2 cellular contexts compared by ENCODE assay signal in the genomic region with DNA sequence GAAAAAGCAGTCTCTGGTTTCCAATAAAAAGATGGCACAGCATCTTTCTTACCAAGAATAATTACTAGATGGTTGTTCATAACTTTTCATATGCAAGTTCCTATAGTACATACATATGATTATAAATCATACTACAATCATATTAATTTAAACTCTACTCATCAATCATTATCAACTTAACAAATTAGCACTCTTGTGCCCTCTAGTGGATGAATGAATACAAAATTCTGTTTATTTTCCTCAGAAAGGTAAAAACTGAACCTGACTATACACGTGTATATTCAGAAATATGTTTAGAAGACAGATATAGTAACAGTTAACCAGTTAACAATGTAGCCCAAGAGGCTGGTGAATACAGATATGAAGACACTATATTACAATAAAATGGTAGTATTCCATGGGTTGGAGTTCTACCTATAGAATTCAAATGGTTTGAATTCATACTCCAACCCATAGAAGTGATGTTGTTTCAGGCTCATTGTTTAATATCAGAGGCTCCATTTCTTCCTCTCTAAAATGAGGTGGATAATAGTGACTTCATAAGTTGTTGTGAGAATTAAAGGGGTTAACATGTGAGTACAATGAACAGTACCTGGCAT.
TF ChIP-seq lines count a peak whose summit lies in the region.

No MANE protein-coding gene starts in this region.

TF ChIP-seq in SK-N-SH, 30 proteins besides CTCF, POLR2A, EP300 and RAD21 (continued from another document):
- TF ChIP-seq, protein P1, sequence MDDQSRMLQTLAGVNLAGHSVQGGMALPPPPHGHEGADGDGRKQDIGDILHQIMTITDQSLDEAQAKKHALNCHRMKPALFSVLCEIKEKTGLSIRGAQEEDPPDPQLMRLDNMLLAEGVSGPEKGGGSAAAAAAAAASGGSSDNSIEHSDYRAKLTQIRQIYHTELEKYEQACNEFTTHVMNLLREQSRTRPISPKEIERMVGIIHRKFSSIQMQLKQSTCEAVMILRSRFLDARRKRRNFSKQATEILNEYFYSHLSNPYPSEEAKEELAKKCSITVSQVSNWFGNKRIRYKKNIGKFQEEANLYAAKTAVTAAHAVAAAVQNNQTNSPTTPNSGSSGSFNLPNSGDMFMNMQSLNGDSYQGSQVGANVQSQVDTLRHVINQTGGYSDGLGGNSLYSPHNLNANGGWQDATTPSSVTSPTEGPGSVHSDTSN (IDR thresholded peaks at IDR 0.05): peak; percentile 52; the same call in 1 of the 2 replicates
- peak; percentile 62 for TF ChIP-seq SMC3 (IDR thresholded peaks at IDR 0.05; ENCODE audit: low read depth, low read length)
- no peak for TF ChIP-seq TEAD4 (IDR thresholded peaks at IDR 0.05; ENCODE audit: borderline replicate concordance, insufficient read depth)
- TF ChIP-seq, protein P2, sequence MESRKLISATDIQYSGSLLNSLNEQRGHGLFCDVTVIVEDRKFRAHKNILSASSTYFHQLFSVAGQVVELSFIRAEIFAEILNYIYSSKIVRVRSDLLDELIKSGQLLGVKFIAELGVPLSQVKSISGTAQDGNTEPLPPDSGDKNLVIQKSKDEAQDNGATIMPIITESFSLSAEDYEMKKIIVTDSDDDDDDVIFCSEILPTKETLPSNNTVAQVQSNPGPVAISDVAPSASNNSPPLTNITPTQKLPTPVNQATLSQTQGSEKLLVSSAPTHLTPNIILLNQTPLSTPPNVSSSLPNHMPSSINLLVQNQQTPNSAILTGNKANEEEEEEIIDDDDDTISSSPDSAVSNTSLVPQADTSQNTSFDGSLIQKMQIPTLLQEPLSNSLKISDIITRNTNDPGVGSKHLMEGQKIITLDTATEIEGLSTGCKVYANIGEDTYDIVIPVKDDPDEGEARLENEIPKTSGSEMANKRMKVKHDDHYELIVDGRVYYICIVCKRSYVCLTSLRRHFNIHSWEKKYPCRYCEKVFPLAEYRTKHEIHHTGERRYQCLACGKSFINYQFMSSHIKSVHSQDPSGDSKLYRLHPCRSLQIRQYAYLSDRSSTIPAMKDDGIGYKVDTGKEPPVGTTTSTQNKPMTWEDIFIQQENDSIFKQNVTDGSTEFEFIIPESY (IDR thresholded peaks at IDR 0.05; ENCODE audit: borderline replicate concordance, low read depth): no peak
- TF ChIP-seq, protein P3, sequence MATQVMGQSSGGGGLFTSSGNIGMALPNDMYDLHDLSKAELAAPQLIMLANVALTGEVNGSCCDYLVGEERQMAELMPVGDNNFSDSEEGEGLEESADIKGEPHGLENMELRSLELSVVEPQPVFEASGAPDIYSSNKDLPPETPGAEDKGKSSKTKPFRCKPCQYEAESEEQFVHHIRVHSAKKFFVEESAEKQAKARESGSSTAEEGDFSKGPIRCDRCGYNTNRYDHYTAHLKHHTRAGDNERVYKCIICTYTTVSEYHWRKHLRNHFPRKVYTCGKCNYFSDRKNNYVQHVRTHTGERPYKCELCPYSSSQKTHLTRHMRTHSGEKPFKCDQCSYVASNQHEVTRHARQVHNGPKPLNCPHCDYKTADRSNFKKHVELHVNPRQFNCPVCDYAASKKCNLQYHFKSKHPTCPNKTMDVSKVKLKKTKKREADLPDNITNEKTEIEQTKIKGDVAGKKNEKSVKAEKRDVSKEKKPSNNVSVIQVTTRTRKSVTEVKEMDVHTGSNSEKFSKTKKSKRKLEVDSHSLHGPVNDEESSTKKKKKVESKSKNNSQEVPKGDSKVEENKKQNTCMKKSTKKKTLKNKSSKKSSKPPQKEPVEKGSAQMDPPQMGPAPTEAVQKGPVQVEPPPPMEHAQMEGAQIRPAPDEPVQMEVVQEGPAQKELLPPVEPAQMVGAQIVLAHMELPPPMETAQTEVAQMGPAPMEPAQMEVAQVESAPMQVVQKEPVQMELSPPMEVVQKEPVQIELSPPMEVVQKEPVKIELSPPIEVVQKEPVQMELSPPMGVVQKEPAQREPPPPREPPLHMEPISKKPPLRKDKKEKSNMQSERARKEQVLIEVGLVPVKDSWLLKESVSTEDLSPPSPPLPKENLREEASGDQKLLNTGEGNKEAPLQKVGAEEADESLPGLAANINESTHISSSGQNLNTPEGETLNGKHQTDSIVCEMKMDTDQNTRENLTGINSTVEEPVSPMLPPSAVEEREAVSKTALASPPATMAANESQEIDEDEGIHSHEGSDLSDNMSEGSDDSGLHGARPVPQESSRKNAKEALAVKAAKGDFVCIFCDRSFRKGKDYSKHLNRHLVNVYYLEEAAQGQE (IDR thresholded peaks at IDR 0.05; ENCODE audit: low read depth, low read length): no peak
- no peak for TF ChIP-seq RFX5 (IDR thresholded peaks at IDR 0.05; ENCODE audit: low read length)

TF ChIP-seq in SK-N-SH treated with all-trans-retinoic acid at 6 μM for 48 hours, 23 proteins besides CTCF, POLR2A, EP300 and RAD21 (continued from another document):
- TF ChIP-seq, protein P4, sequence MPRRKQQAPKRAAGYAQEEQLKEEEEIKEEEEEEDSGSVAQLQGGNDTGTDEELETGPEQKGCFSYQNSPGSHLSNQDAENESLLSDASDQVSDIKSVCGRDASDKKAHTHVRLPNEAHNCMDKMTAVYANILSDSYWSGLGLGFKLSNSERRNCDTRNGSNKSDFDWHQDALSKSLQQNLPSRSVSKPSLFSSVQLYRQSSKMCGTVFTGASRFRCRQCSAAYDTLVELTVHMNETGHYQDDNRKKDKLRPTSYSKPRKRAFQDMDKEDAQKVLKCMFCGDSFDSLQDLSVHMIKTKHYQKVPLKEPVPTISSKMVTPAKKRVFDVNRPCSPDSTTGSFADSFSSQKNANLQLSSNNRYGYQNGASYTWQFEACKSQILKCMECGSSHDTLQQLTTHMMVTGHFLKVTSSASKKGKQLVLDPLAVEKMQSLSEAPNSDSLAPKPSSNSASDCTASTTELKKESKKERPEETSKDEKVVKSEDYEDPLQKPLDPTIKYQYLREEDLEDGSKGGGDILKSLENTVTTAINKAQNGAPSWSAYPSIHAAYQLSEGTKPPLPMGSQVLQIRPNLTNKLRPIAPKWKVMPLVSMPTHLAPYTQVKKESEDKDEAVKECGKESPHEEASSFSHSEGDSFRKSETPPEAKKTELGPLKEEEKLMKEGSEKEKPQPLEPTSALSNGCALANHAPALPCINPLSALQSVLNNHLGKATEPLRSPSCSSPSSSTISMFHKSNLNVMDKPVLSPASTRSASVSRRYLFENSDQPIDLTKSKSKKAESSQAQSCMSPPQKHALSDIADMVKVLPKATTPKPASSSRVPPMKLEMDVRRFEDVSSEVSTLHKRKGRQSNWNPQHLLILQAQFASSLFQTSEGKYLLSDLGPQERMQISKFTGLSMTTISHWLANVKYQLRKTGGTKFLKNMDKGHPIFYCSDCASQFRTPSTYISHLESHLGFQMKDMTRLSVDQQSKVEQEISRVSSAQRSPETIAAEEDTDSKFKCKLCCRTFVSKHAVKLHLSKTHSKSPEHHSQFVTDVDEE (CRISPR knock-in tag; IDR thresholded peaks at IDR 0.05): no peak
